In the genomic region with DNA sequence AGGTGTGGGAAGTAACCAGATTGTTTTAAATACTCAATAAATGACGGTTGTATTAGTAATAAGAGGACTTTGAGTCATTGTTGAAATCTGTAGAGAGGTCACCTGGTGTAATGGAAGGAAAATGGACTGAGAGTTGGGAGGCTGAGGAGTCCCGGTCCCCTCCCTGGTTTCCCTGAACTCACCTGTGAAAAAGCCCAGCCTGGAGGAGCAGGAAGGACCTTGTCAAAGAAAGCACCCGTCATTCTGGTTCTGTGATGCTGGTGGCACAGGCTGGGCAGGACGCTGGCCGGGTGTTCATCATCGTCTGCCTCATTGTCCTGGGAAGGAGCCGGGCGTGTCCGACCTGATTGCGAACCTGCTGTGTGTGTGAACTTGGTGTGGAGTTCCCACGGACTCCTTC, we compare ENCODE assay signal across 19 cellular contexts.
DNase-seq lines count a peak whose midpoint lies in the region; ATAC-seq and TF ChIP-seq lines count a peak whose summit lies in the region.
"Had no signal": no experiment of that assay in that cellular context is flagged by ENCODE, and none has a peak within 500 bp of the region (broad histone marks: within the 10 kb centered on the region; RNA-seq: fewer than 3 reads in every experiment).

No MANE protein-coding gene starts in this region.

- H3K36me3 ChIP-seq in PC-3 (ENCODE audit: low read depth, low read length) (no peaks in the 10 kb centered on the region), esophagus (ENCODE audit: control insufficient read depth in 2 of 2, insufficient read depth in 2 of 2, low read length in 1 of 2) (no peaks in the 10 kb centered on the region)
- H3K36me3 ChIP-seq: BLaER1 treated with 17β-estradiol and CSF1 and Interleukin-3, amounts not matched to agents 10 nM and 100 nM had no signal

- CTCF ChIA-PET in PC-3 (lab: Charles Lee) = no interaction called here

- H3F3A ChIP-seq in PC-3 (ENCODE audit: low read length, unreplicated experiment) = no peaks in the 10 kb centered on the region

- ATAC-seq in PC-3 = peak; percentile 63
- ATAC-seq in HG02588 (IDR thresholded peaks at IDR 0.05; ENCODE audit: unreplicated experiment) = no peak

- peaks cover 67% of the 10 kb centered on the region for H3K4me1 ChIP-seq in PC-3 (ENCODE audit: insufficient read depth, low read length)
- peaks cover 3 to 17% of the 10 kb centered on the region in 2 donors for H3K4me1 ChIP-seq in esophagus (ENCODE audit: control insufficient read depth in 2 of 2, insufficient read depth in 2 of 2, low read length in 1 of 2)

- no peak for TF ChIP-seq CTCF in PC-3 (conservative IDR thresholded peaks at IDR 0.05; ENCODE audit: low read depth, low read length)

- no peak overlapping the region for H2AFZ ChIP-seq in PC-3 (ENCODE audit: low read length)

- H3K79me2 ChIP-seq in PC-3 (ENCODE audit: low read length) = peaks cover 62% of the 10 kb centered on the region

- 47 to 48% methylated on average over 11 of the region's 11 CpGs for WGBS in esophagus, 2 donors

- H3K9ac ChIP-seq in PC-3 (ENCODE audit: low read length) = peak overlapping the region; percentile 99
- H3K9ac ChIP-seq: BLaER1 treated with 17β-estradiol and CSF1 and Interleukin-3, amounts not matched to agents 10 nM and 100 nM; KMS-11; SK-N-SH had no signal

- H3K4me3 ChIP-seq in PC-3 (ENCODE audit: low read length) (no peak overlapping the region), esophagus (ENCODE audit: low read depth in 1 of 2, low read length in 2 of 2) (no peak overlapping the region)
- H3K4me3 ChIP-seq: BLaER1 treated with 17β-estradiol and CSF1 and Interleukin-3, amounts not matched to agents 10 nM and 100 nM had no signal

- peak overlapping the region; percentile 77 for H3K4me2 ChIP-seq in PC-3 (ENCODE audit: low read length)
- H3K4me2 ChIP-seq: BLaER1 treated with 17β-estradiol and CSF1 and Interleukin-3, amounts not matched to agents 10 nM and 100 nM; KMS-11; SK-N-SH had no signal

- intact Hi-C loops in PC-3 (cut with micrococcal nuclease) = loop anchor here (5.0 kb wide), 1 partner anchor 56 kb away; no protein-coding TSS in a partner anchor

- H4K20me1 ChIP-seq in PC-3 (ENCODE audit: low read length) = no peaks in the 10 kb centered on the region

- peak overlapping the region; percentile 100 for H3K27ac ChIP-seq in PC-3 (ENCODE audit: low read length)
- peak overlapping the region; percentile 86 to 90 for H3K27ac ChIP-seq in esophagus (ENCODE audit: low read depth in 2 of 2, low read length in 1 of 2)
- H3K27ac ChIP-seq: BLaER1 treated with 17β-estradiol and CSF1 and Interleukin-3, amounts not matched to agents 10 nM and 100 nM; KMS-11 had no signal

- H3K9me3 ChIP-seq in PC-3 (ENCODE audit: low read length) (no peaks in the 10 kb centered on the region), esophagus (ENCODE audit: control insufficient read depth in 2 of 2, insufficient read depth in 1 of 2, low read depth in 1 of 2, low read length in 1 of 2) (peaks cover 0 to 2% of the 10 kb centered on the region in 2 donors)
- H3K9me3 ChIP-seq: SK-N-SH had no signal

- no peaks in the 10 kb centered on the region for H3K27me3 ChIP-seq in PC-3 (ENCODE audit: low read length)
- H3K27me3 ChIP-seq in esophagus (ENCODE audit: control insufficient read depth in 1 of 2, insufficient read depth in 2 of 2, low read length in 2 of 2) = no peaks in the 10 kb centered on the region
- H3K27me3 ChIP-seq: BLaER1 treated with 17β-estradiol and CSF1 and Interleukin-3, amounts not matched to agents 10 nM and 100 nM had no signal

- no peaks in the 10 kb centered on the region for H3K9me2 ChIP-seq in PC-3 (replicated peaks; ENCODE audit: low read length)
- H3K9me2 ChIP-seq: SK-N-SH had no signal

- peak; percentile 52 for DNase-seq in ELR (ENCODE audit: low read depth)
- DNase-seq in PC-3 = peak; percentile 91
- DNase-seq in renal cortical epithelial cell (ENCODE audit: low read depth) = peak; percentile 7
- DNase-seq in MV-4-11 (lab: John Stamatoyannopoulos, UW) = no peak
- DNase-seq in activated CD4-positive, CD25-positive, alpha-beta regulatory T cell treated with anti-CD3 and anti-CD28 coated beads, Interleukin-2, amount 50 U/mL, for 72 hours = no peak
- DNase-seq: CD4-positive, alpha-beta memory T cell; GDM1; HFFc6; NCI-H1105 treated with DMSO at 0.1 percent for 48 hours; NCI-H2081; NCI-H2171; NCI-H446; NCI-H526; SHP77; SK-N-SH had no signal

- no TSS peak for BruUV-seq in PC-3 (replicated peaks; lab: Mats Ljungman, UMichigan)

- POLR2A ChIA-PET in PC-3 (lab: Charles Lee; ENCODE audit: unreplicated experiment) = no interaction called here

Comparison
In these comparisons a context has a peak if more than half of its experiments do, and no peak if none do; other contexts are left out.
1. DNase-seq: peak in ELR (single experiment), PC-3 (single experiment) and renal cortical epithelial cell (single experiment); none in MV-4-11 (single experiment) and activated CD4-positive, CD25-positive, alpha-beta regulatory T cell treated with anti-CD3 and anti-CD28 coated beads, Interleukin-2, amount 50 U/mL, for 72 hours (single experiment).